8 cellular contexts compared by ENCODE assay signal in the genomic region with DNA sequence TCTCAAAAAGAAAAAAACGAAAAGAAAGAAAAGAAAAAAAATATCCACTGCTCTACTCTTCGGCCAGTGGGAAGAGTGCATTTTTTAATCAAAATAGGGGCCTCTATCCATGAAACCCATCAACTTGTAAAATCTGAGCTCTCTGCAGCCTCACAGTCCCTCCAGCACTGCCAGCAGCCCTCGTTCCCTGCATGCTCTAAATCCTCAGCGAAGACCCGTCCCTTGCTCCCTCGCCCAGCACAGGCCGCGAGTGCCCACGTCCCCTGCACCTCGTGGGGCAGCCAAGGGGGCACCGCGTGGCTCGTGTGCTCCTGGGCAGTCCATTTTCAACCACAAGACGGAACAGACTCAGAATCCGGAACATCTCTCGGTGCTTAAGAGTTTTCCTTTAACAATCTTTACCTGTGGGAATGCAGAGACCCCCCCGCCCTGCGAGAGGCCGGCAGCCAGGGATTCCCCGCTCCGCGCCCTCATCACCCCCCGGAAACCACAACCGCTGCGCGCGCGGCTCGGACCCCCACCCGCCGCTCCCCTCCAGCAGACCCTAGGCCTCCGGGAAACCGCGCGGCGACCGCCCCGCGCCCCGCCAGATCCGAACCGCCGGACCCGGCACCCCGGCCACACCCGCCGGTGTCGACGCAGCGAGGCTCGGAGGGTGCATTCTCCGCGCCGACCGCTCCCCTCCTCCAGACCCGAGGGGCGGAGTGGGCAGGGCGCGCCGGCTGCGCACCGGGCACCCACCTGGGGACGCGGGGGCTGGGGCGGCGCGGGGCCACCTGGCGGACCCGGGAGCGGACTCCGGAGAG. TPM values are rescaled to one million over a fixed set of nuclear protein-coding genes. Genes with fewer than 3 reads are reported as not detected.
A peak's percentile ranks its signal among the peaks of the same experiment; 100 is the strongest.
DNase-seq lines count a peak whose midpoint lies in the region; ATAC-seq and TF ChIP-seq lines count a peak whose summit lies in the region.

No MANE protein-coding gene starts in this region.

- TF ChIP-seq CTCF in BE2C (IDR thresholded peaks at IDR 0.05; ENCODE audit: low read depth, low read length) (no peak), VCaP (conservative IDR thresholded peaks at IDR 0.05) (0 out of 2 replicates have a peak, but pooled peaks have one; percentile 12), glutamatergic neuron (IDR thresholded peaks at IDR 0.05; ENCODE audit: partially characterized antibody, unreplicated experiment) (no peak)

- H3K36me3 Mint-ChIP-seq in glutamatergic neuron (ENCODE audit: unreplicated experiment) = no peaks in the 10 kb centered on the region

- peaks cover 2% of the 10 kb centered on the region for H3K4me1 Mint-ChIP-seq in glutamatergic neuron (ENCODE audit: low read depth, unreplicated experiment)

- H3K9me3 Mint-ChIP-seq in glutamatergic neuron (ENCODE audit: unreplicated experiment) = peaks cover 1% of the 10 kb centered on the region

- peaks cover 10% of the 10 kb centered on the region for H3K27me3 Mint-ChIP-seq in glutamatergic neuron (ENCODE audit: unreplicated experiment)

- H3K27me3 ChIP-seq in BE2C (peaks cover 21% of the 10 kb centered on the region), GM23248 (replicated peaks; ENCODE audit: insufficient read depth) (peaks cover 19% of the 10 kb centered on the region), skeletal muscle satellite cell (ENCODE audit: control insufficient read depth, insufficient read depth, low read length) (peaks cover 23% of the 10 kb centered on the region)

- H3K9me3 ChIP-seq in BE2C (no peaks in the 10 kb centered on the region; the same call in 1 of the 2 replicates), GM23248 (ENCODE audit: low read depth) (no peaks in the 10 kb centered on the region), skeletal muscle satellite cell (replicated peaks; ENCODE audit: low read length) (no peaks in the 10 kb centered on the region)

- H3K4me2 ChIP-seq in GM23248 (ENCODE audit: unreplicated experiment) = peak overlapping the region; percentile 94
- peak overlapping the region; percentile 100 for H3K4me2 ChIP-seq in skeletal muscle satellite cell (ENCODE audit: low read length)

- H3K27ac Mint-ChIP-seq in glutamatergic neuron (ENCODE audit: unreplicated experiment) = peak overlapping the region; percentile 87

- H3K9ac ChIP-seq in GM23248 (peak overlapping the region; percentile 80), skeletal muscle satellite cell (ENCODE audit: low read depth, low read length) (peak overlapping the region; percentile 83)

- no peaks in the 10 kb centered on the region; the same call in 1 of the 2 replicates for H4K20me1 ChIP-seq in GM23248 (ENCODE audit: insufficient read depth)

- no peaks in the 10 kb centered on the region for H3F3A ChIP-seq in GM23248 (ENCODE audit: insufficient read depth)

- no peak for DNase-seq in BE2C
- peak; percentile 43 for DNase-seq in GM23248
- DNase-seq in glutamatergic neuron = peak; percentile 40
- no peak for DNase-seq in NCI-H1694 (lab: John Stamatoyannopoulos, UW)
- no peak for DNase-seq in HCEC 1CT

- no peaks in the 10 kb centered on the region for H3K9me2 ChIP-seq in GM23248 (ENCODE audit: insufficient read depth)

- peak overlapping the region; percentile 94 for H2AFZ ChIP-seq in GM23248

- H3K4me1 ChIP-seq in BE2C (no peaks in the 10 kb centered on the region), GM23248 (ENCODE audit: insufficient read depth) (peaks cover 18% of the 10 kb centered on the region), skeletal muscle satellite cell (ENCODE audit: control insufficient read depth, insufficient read depth, low read length) (peaks cover 24% of the 10 kb centered on the region)

- ATAC-seq in HG03565 (IDR thresholded peaks at IDR 0.05; ENCODE audit: unreplicated experiment) = no peak

- H3K4me3 ChIP-seq in BE2C (ENCODE audit: low read depth, low read length) = peak overlapping the region; percentile 79
- H3K4me3 ChIP-seq in GM23248 = peak overlapping the region; percentile 80
- H3K4me3 ChIP-seq in skeletal muscle satellite cell (ENCODE audit: low read length) = peak overlapping the region; percentile 88

- WGBS in GM23248 (ENCODE audit: low coverage in 1 of 2, low lambda C conversion rate in 2 of 2, missing lambda C conversion rate in 2 of 2), 2 experiments = 1 to 2% methylated on average over 22 to 59 of the region's 71 CpGs

- H3K79me2 ChIP-seq in GM23248 (ENCODE audit: insufficient read depth) = peaks cover 54% of the 10 kb centered on the region

- H3K27ac ChIP-seq in GM23248 (0 out of 2 replicates have a peak overlapping the region, but pooled peaks have one; percentile 45), VCaP (peak overlapping the region; percentile 92)

- in situ Hi-C loops in GM23248 (cut with MboI) = no loop called here

- peak overlapping the region; percentile 97 for H3K4me3 Mint-ChIP-seq in glutamatergic neuron (ENCODE audit: unreplicated experiment)

- H3K36me3 ChIP-seq in BE2C = no peaks in the 10 kb centered on the region
- no peaks in the 10 kb centered on the region for H3K36me3 ChIP-seq in GM23248 (ENCODE audit: low read depth)
- no peaks in the 10 kb centered on the region for H3K36me3 ChIP-seq in skeletal muscle satellite cell (ENCODE audit: insufficient read depth, low read length)

RNA-seq across cellular contexts. Expression of a gene that starts 0.6 kb away (rescaled TPM):
- 15.1 TPM for polyA plus RNA-seq in BE2C (2012; ENCODE audit: insufficient read depth, insufficient read length, low read depth)
- total RNA-seq in GM23248 (2014; rRNA removed; shearing (Covaris generic)) = 19.0 and 27.5 TPM in 2 replicates
- polyA plus RNA-seq in GM23248 (2016; fragmentation: Nextera tagmentation; extraction: Ambion mirVana) = 16.5 and 17.9 TPM in 2 replicates
- 15.3 TPM for total RNA-seq in glutamatergic neuron (ENCODE audit: unreplicated experiment)
- 36.2 and 40.2 TPM in 2 replicates for total RNA-seq in skeletal muscle satellite cell (2012; rRNA removed)

RNA-seq across cellular contexts. Expression of a gene that starts 1.3 kb away (rescaled TPM):
- 0.15 TPM for polyA plus RNA-seq in BE2C (2012; ENCODE audit: insufficient read depth, insufficient read length, low read depth)
- total RNA-seq in GM23248 (2014; rRNA removed; shearing (Covaris generic)) = under 0.01 and 0.22 TPM in 2 replicates
- polyA plus RNA-seq in GM23248 (2016; fragmentation: Nextera tagmentation; extraction: Ambion mirVana) = 0.08 TPM in 1 of 2 replicates, not detected in the other
- not detected for total RNA-seq in glutamatergic neuron (ENCODE audit: unreplicated experiment)
- 0.22 and 0.25 TPM in 2 replicates for total RNA-seq in skeletal muscle satellite cell (2012; rRNA removed)

RNA-seq across cellular contexts. Expression of a gene that starts 17.3 kb away (rescaled TPM):
- polyA plus RNA-seq in BE2C (2012; ENCODE audit: insufficient read depth, insufficient read length, low read depth) = 11.2 TPM
- total RNA-seq in GM23248 (2014; rRNA removed; shearing (Covaris generic)) = 18.0 and 19.5 TPM in 2 replicates
- 25.1 and 28.1 TPM in 2 replicates for polyA plus RNA-seq in GM23248 (2016; fragmentation: Nextera tagmentation; extraction: Ambion mirVana)
- 3.2 TPM for total RNA-seq in glutamatergic neuron (ENCODE audit: unreplicated experiment)
- total RNA-seq in skeletal muscle satellite cell (2012; rRNA removed) = 9.6 and 12.2 TPM in 2 replicates

RNA-seq across cellular contexts. Expression of a gene that starts 45.2 kb away (rescaled TPM):
- polyA plus RNA-seq in BE2C (2012; ENCODE audit: insufficient read depth, insufficient read length, low read depth) = 0.52 TPM
- 0.22 TPM in 1 of 2 replicates, not detected in the other for total RNA-seq in GM23248 (2014; rRNA removed; shearing (Covaris generic))
- 0.09 and 0.16 TPM in 2 replicates for polyA plus RNA-seq in GM23248 (2016; fragmentation: Nextera tagmentation; extraction: Ambion mirVana)
- not detected for total RNA-seq in glutamatergic neuron (ENCODE audit: unreplicated experiment)
- total RNA-seq in skeletal muscle satellite cell (2012; rRNA removed) = 0.22 and 0.25 TPM in 2 replicates

Comparison
In these comparisons a context has a peak if more than half of its experiments do, and no peak if none do; other contexts are left out.
1. DNase-seq: peak in GM23248 (single experiment) and glutamatergic neuron (single experiment); none in BE2C (single experiment), NCI-H1694 (single experiment) and HCEC 1CT (single experiment).
2. Peak in every context shown above with its lines, with median percentiles within 50 percentile points of each other: H3K4me3 ChIP-seq.